Comparison of ENCODE assay signal across 8 cellular contexts in the genomic region with DNA sequence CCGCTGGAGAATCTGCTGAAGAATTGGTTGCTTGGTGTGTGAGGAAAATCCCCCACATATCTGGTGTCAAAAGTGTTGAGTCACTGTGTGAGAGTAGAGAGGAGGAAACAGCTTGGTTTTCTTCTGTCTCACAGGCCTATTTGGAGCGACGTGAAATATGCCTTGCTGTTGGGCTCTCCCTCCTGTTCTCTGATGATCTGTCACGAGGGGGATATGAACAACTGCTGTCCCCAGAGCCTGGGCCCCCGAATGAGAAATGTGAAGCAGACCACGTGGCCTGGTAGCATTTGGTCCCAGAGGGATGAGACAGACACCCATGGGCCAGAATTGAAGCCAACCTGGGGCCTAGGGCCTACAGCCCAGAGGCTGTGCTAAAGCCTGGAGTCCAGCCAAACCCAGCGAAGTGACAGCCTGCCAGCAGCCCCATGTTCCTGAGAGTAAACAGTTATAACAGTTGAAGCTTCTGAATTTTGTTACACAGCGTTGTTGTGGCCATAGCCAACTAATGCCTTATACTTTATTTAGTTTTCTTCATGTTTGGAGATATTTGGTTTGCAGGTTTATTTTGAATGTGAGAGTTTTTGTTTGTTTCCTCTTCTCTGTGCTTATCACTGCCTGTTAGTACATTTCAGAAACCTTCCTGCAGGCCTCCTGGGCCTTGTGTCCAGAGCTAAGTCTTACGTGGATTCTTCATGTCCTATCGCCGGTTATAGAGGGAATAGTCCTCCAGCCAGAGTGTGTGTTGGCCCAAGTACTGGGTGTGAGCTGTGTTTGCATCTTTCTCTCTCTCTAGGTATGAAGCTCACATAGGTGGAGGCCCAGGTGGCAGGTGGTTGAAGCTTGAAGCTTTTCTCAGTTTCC. TPM values are rescaled to one million over a fixed set of nuclear protein-coding genes. Genes with fewer than 3 reads are reported as not detected.
DNase-seq lines count a peak whose midpoint lies in the region; ATAC-seq and TF ChIP-seq lines count a peak whose summit lies in the region.

No MANE protein-coding gene starts in this region.

- TF ChIP-seq POLR2A in gastroesophageal sphincter (IDR thresholded peaks at IDR 0.05): no peak

- peaks cover 7% of the 10 kb centered on the region for H3K4me1 Mint-ChIP-seq in stimulated activated effector memory CD8-positive, alpha-beta T cell treated with anti-CD3 and anti-CD28 coated beads, Interleukin-12 subunit alpha, Interleukin-12 subunit beta, amount 100 ng/mL, for 72 hours
- no peaks in the 10 kb centered on the region for H3K4me1 Mint-ChIP-seq in CD8-positive, alpha-beta T cell (ENCODE audit: low read depth)
- H3K4me1 Mint-ChIP-seq in stimulated activated memory B cell treated with anti-CD40 and anti-IgM and Interleukin-4, amounts not matched to agents 10 μg/mL and 1 μg/mL and 100 μg/mL, for 72 hours: no peaks in the 10 kb centered on the region

- peak overlapping the region in 3 of 4 donors; percentile 52 to 70 (median 62) for H3K27ac ChIP-seq in gastroesophageal sphincter
- no peak overlapping the region for H3K27ac ChIP-seq in CD8-positive, alpha-beta T cell (ENCODE audit: low read depth, low read length)

- WGBS in gastroesophageal sphincter (ENCODE audit: low coverage in 1 of 2), 2 donors: 42 to 44% methylated on average over 9 to 11 of the region's 11 CpGs

- no peaks in the 10 kb centered on the region for H3K36me3 ChIP-seq in gastroesophageal sphincter
- H3K36me3 ChIP-seq in CD8-positive, alpha-beta T cell (ENCODE audit: insufficient read depth, low read length): no peaks in the 10 kb centered on the region

- ATAC-seq in GM18519 (IDR thresholded peaks at IDR 0.05; ENCODE audit: low FRiP score, unreplicated experiment) (peak; percentile 92), gastroesophageal sphincter (peak; percentile 74)
- ATAC-seq in stimulated activated effector memory CD8-positive, alpha-beta T cell treated with anti-CD3 and anti-CD28 coated beads, Interleukin-12 subunit alpha, Interleukin-12 subunit beta, amount 100 ng/mL, for 72 hours: peak; percentile 83
- ATAC-seq in CD8-positive, alpha-beta T cell: no peak
- ATAC-seq in stimulated activated memory B cell treated with anti-CD40 and anti-IgM and Interleukin-4, amounts not matched to agents 10 μg/mL and 1 μg/mL and 100 μg/mL, for 72 hours: no peak

- TF ChIP-seq CTCF in gastroesophageal sphincter (IDR thresholded peaks at IDR 0.05): no peak
- no peak for TF ChIP-seq CTCF in CD8-positive, alpha-beta T cell (IDR thresholded peaks at IDR 0.05)

- no peaks in the 10 kb centered on the region for H3K36me3 Mint-ChIP-seq in stimulated activated effector memory CD8-positive, alpha-beta T cell treated with anti-CD3 and anti-CD28 coated beads, Interleukin-12 subunit alpha, Interleukin-12 subunit beta, amount 100 ng/mL, for 72 hours
- H3K36me3 Mint-ChIP-seq in CD8-positive, alpha-beta T cell: no peaks in the 10 kb centered on the region
- H3K36me3 Mint-ChIP-seq in stimulated activated memory B cell treated with anti-CD40 and anti-IgM and Interleukin-4, amounts not matched to agents 10 μg/mL and 1 μg/mL and 100 μg/mL, for 72 hours: peaks cover 6% of the 10 kb centered on the region

- CTCF ChIA-PET in CD8-positive, alpha-beta T cell (lab: Charles Lee): no interaction called here

- intact Hi-C loops in CD8-positive, alpha-beta T cell (cut with DNase I, micrococcal nuclease): no loop called here

- TF ChIP-seq EP300 in gastroesophageal sphincter (IDR thresholded peaks at IDR 0.05): no peak

- H3K9me3 Mint-ChIP-seq in stimulated activated effector memory CD8-positive, alpha-beta T cell treated with anti-CD3 and anti-CD28 coated beads, Interleukin-12 subunit alpha, Interleukin-12 subunit beta, amount 100 ng/mL, for 72 hours: no peaks in the 10 kb centered on the region
- peaks cover under 1% of the 10 kb centered on the region for H3K9me3 Mint-ChIP-seq in CD8-positive, alpha-beta T cell
- H3K9me3 Mint-ChIP-seq in stimulated activated memory B cell treated with anti-CD40 and anti-IgM and Interleukin-4, amounts not matched to agents 10 μg/mL and 1 μg/mL and 100 μg/mL, for 72 hours: peaks cover 3% of the 10 kb centered on the region

- DNase-seq in HCEC 1CT: peak; percentile 54
- DNase-seq in MV-4-11 (lab: John Stamatoyannopoulos, UW): peak; percentile 85
- no peak for DNase-seq in stimulated activated effector memory CD8-positive, alpha-beta T cell treated with anti-CD3 and anti-CD28 coated beads, Interleukin-12 subunit alpha, Interleukin-12 subunit beta, amount 100 ng/mL, for 72 hours (ENCODE audit: low spot score in 2 of 2)
- no peak for DNase-seq in CD8-positive, alpha-beta T cell
- no peak for DNase-seq in T1000 (lab: John Stamatoyannopoulos, UW)

- H3K27ac Mint-ChIP-seq in stimulated activated effector memory CD8-positive, alpha-beta T cell treated with anti-CD3 and anti-CD28 coated beads, Interleukin-12 subunit alpha, Interleukin-12 subunit beta, amount 100 ng/mL, for 72 hours: peak overlapping the region; percentile 41
- H3K27ac Mint-ChIP-seq in CD8-positive, alpha-beta T cell: no peak overlapping the region
- no peak overlapping the region for H3K27ac Mint-ChIP-seq in stimulated activated memory B cell treated with anti-CD40 and anti-IgM and Interleukin-4, amounts not matched to agents 10 μg/mL and 1 μg/mL and 100 μg/mL, for 72 hours

- H3K4me3 Mint-ChIP-seq in stimulated activated effector memory CD8-positive, alpha-beta T cell treated with anti-CD3 and anti-CD28 coated beads, Interleukin-12 subunit alpha, Interleukin-12 subunit beta, amount 100 ng/mL, for 72 hours: no peak overlapping the region
- H3K4me3 Mint-ChIP-seq in CD8-positive, alpha-beta T cell: no peak overlapping the region
- no peak overlapping the region for H3K4me3 Mint-ChIP-seq in stimulated activated memory B cell treated with anti-CD40 and anti-IgM and Interleukin-4, amounts not matched to agents 10 μg/mL and 1 μg/mL and 100 μg/mL, for 72 hours

- no peaks in the 10 kb centered on the region for H3K27me3 ChIP-seq in gastroesophageal sphincter
- H3K27me3 ChIP-seq in CD8-positive, alpha-beta T cell (ENCODE audit: insufficient read depth, low read length): no peaks in the 10 kb centered on the region

- H3K4me1 ChIP-seq in gastroesophageal sphincter: peaks cover 0 to 19% (median 0%) of the 10 kb centered on the region in 3 donors
- H3K4me1 ChIP-seq in CD8-positive, alpha-beta T cell (ENCODE audit: insufficient read depth, low read length): no peaks in the 10 kb centered on the region

- POLR2A ChIA-PET in CD8-positive, alpha-beta T cell (lab: Charles Lee): no interaction called here

- no peaks in the 10 kb centered on the region for H3K9me3 ChIP-seq in gastroesophageal sphincter
- no peaks in the 10 kb centered on the region for H3K9me3 ChIP-seq in CD8-positive, alpha-beta T cell (ENCODE audit: low read length)

- H3K27me3 Mint-ChIP-seq in CD8-positive, alpha-beta T cell (ENCODE audit: low read depth): peaks cover 3% of the 10 kb centered on the region
- no peaks in the 10 kb centered on the region for H3K27me3 Mint-ChIP-seq in stimulated activated memory B cell treated with anti-CD40 and anti-IgM and Interleukin-4, amounts not matched to agents 10 μg/mL and 1 μg/mL and 100 μg/mL, for 72 hours

- no peak overlapping the region for H3K4me3 ChIP-seq in gastroesophageal sphincter
- no peak overlapping the region for H3K4me3 ChIP-seq in CD8-positive, alpha-beta T cell (ENCODE audit: low read depth, low read length)

RNA-seq across cellular contexts. Expression of a gene that starts 18.7 kb away (rescaled TPM):
- total RNA-seq in gastroesophageal sphincter: 10 to 100 TPM; 21.2 to 40.1 (median 37.1) TPM
- not detected for total RNA-seq in CD8-positive, alpha-beta T cell

Comparison
In these comparisons a context has a peak if more than half of its experiments do, and no peak if none do; other contexts are left out.
1. ATAC-seq: peak in GM18519 (single experiment), gastroesophageal sphincter (single experiment) and stimulated activated effector memory CD8-positive, alpha-beta T cell treated with anti-CD3 and anti-CD28 coated beads, Interleukin-12 subunit alpha, Interleukin-12 subunit beta, amount 100 ng/mL, for 72 hours (single experiment); none in CD8-positive, alpha-beta T cell (single experiment) and stimulated activated memory B cell treated with anti-CD40 and anti-IgM and Interleukin-4, amounts not matched to agents 10 μg/mL and 1 μg/mL and 100 μg/mL, for 72 hours (single experiment).
2. DNase-seq: peak in HCEC 1CT (single experiment) and MV-4-11 (single experiment); none in stimulated activated effector memory CD8-positive, alpha-beta T cell treated with anti-CD3 and anti-CD28 coated beads, Interleukin-12 subunit alpha, Interleukin-12 subunit beta, amount 100 ng/mL, for 72 hours (0 of 2), CD8-positive, alpha-beta T cell (0 of 7) and T1000 (single experiment).
3. RNA of a gene that starts 18.7 kb away (total RNA-seq): 21.2 to 40.1 TPM in gastroesophageal sphincter; not detected in CD8-positive, alpha-beta T cell; every median in the first group is over 10 times any median in the second.